In the genomic region with DNA sequence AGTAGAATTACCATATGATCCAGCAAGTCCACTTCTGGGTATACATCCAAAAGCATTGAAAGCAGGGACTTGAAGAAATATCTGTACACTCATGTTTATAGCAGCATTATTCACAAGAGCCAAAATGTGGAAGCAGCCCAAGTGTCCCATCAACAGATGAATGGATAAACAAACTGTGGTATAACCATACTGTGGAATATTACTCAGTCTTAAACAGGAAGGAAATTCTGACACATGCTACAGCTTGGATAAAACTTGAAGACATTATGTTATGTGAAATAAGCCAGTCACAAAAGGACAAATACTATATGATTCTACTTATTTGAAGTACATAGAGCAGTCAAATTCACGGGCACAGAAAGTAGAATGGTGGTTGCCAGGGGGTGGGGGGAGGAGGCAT, we compare ENCODE assay signal across 9 cellular contexts.
"Had no signal": no experiment of that assay in that cellular context is flagged by ENCODE, and none has a peak within 500 bp of the region (broad histone marks: within the 10 kb centered on the region; RNA-seq: fewer than 3 reads in every experiment).

No MANE protein-coding gene starts in this region.

- H3K27ac Mint-ChIP-seq: HFFc6, IgD-negative memory B cell had no signal

- H3K9me3 Mint-ChIP-seq: HFFc6 had no signal

- H3K4me3 ChIP-seq: GM23248, HAP-1 had no signal

- DNase-seq: GM23248, GOT3, H7, HFFc6 had no signal

- H3K36me3 Mint-ChIP-seq: IgD-negative memory B cell had no signal

- FAIRE-seq: HepG2 had no signal

- H3K27ac ChIP-seq: GM23248, HL-60 had no signal

- H3K36me3 ChIP-seq: HAP-1 had no signal

- ATAC-seq: HCT116, HepG2 had no signal

- H3K4me3 Mint-ChIP-seq: HFFc6, IgD-negative memory B cell had no signal

- H3K9ac ChIP-seq: GM23248 had no signal

- H3K9me3 ChIP-seq: HAP-1 had no signal

- H2AFZ ChIP-seq: GM23248 had no signal
